In genomic region chr11:47715082-47715669, GRCh38 we compare ENCODE assay signal across 8 cellular contexts. TPM values are rescaled to one million over a fixed set of nuclear protein-coding genes. Genes with fewer than 3 reads are reported as not detected.
DNase-seq lines count a peak whose midpoint lies in the region; ATAC-seq and TF ChIP-seq lines count a peak whose summit lies in the region.

AGBL2 (minus strand) TSS chr11:47715369; CDS start chr11:47714650, 719 bp downstream.

- no peaks in the 10 kb centered on the region for H3K27me3 ChIP-seq in thoracic aorta (replicated peaks; ENCODE audit: insufficient read depth)

- H3K27ac Mint-ChIP-seq in activated naive CD4-positive, alpha-beta T cell treated with anti-CD3 and anti-CD28 coated beads, Interleukin-2, amount 10 ng/mL, durations not matched to agents 7 days and 5 days: peak within 1 kb of the TSS; percentile 94
- peak within 1 kb of the TSS; percentile 78 for H3K27ac Mint-ChIP-seq in glutamatergic neuron (ENCODE audit: unreplicated experiment)
- peak within 1 kb of the TSS; percentile 79 for H3K27ac Mint-ChIP-seq in osteocyte (ENCODE audit: unreplicated experiment)

- no peaks in the 10 kb centered on the region for H3K9me3 Mint-ChIP-seq in activated naive CD4-positive, alpha-beta T cell treated with anti-CD3 and anti-CD28 coated beads, Interleukin-2, amount 10 ng/mL, durations not matched to agents 7 days and 5 days
- H3K9me3 Mint-ChIP-seq in glutamatergic neuron (ENCODE audit: unreplicated experiment) (no peaks in the 10 kb centered on the region), osteocyte (ENCODE audit: unreplicated experiment) (no peaks in the 10 kb centered on the region)

- H3K4me1 ChIP-seq in thoracic aorta (ENCODE audit: control insufficient read depth in 1 of 2, low read depth in 2 of 2): peaks cover 0 to 3% of the 10 kb centered on the region in 2 donors

- H3K4me1 Mint-ChIP-seq in activated naive CD4-positive, alpha-beta T cell treated with anti-CD3 and anti-CD28 coated beads, Interleukin-2, amount 10 ng/mL, durations not matched to agents 7 days and 5 days: peaks cover 28% of the 10 kb centered on the region
- H3K4me1 Mint-ChIP-seq in glutamatergic neuron (ENCODE audit: low read depth, unreplicated experiment) (peaks cover 2% of the 10 kb centered on the region), osteocyte (ENCODE audit: unreplicated experiment) (peaks cover 6% of the 10 kb centered on the region)

- H3K27ac ChIP-seq in KOPT-K1 (ENCODE audit: low read depth, low read length, poor library complexity, severe bottlenecking) (peak within 1 kb of the TSS; percentile 76), thoracic aorta (peak within 1 kb of the TSS; percentile 35 to 36)

- no peaks in the 10 kb centered on the region for H3K27me3 Mint-ChIP-seq in activated naive CD4-positive, alpha-beta T cell treated with anti-CD3 and anti-CD28 coated beads, Interleukin-2, amount 10 ng/mL, durations not matched to agents 7 days and 5 days
- H3K27me3 Mint-ChIP-seq in glutamatergic neuron (ENCODE audit: unreplicated experiment): peaks cover 2% of the 10 kb centered on the region
- no peaks in the 10 kb centered on the region for H3K27me3 Mint-ChIP-seq in osteocyte (ENCODE audit: unreplicated experiment)

- H3K4me3 Mint-ChIP-seq in activated naive CD4-positive, alpha-beta T cell treated with anti-CD3 and anti-CD28 coated beads, Interleukin-2, amount 10 ng/mL, durations not matched to agents 7 days and 5 days: peak within 1 kb of the TSS; percentile 91
- H3K4me3 Mint-ChIP-seq in glutamatergic neuron (ENCODE audit: unreplicated experiment) (peak within 1 kb of the TSS; percentile 94), osteocyte (ENCODE audit: unreplicated experiment) (peak within 1 kb of the TSS; percentile 77)

- CTCF ChIA-PET in activated naive CD4-positive, alpha-beta T cell treated with anti-CD3 and anti-CD28 coated beads, Interleukin-2, amount 10 ng/mL, durations not matched to agents 7 days and 5 days (lab: Charles Lee): interaction anchor here (0.6 to 2.9 kb wide), 7 partner anchors 14 to 163 kb away, joined by 3 to 10 read pairs (median 3); partner anchors contain the start of gene CELF1

- H3K9me3 ChIP-seq in KOPT-K1 (ENCODE audit: insufficient read depth, low read length, poor library complexity, severe bottlenecking) (no peaks in the 10 kb centered on the region), thoracic aorta (no peaks in the 10 kb centered on the region)

- H3K36me3 ChIP-seq in KOPT-K1 (ENCODE audit: insufficient read depth, low read length) (peaks cover 42% of the 10 kb centered on the region), thoracic aorta (peaks cover 27% of the 10 kb centered on the region)

- peak within 1 kb of the TSS; percentile 78 for H3K4me3 ChIP-seq in thoracic aorta

- H3K36me3 Mint-ChIP-seq in activated naive CD4-positive, alpha-beta T cell treated with anti-CD3 and anti-CD28 coated beads, Interleukin-2, amount 10 ng/mL, durations not matched to agents 7 days and 5 days: peaks cover 28% of the 10 kb centered on the region
- no peaks in the 10 kb centered on the region for H3K36me3 Mint-ChIP-seq in glutamatergic neuron (ENCODE audit: unreplicated experiment)
- peaks cover 25% of the 10 kb centered on the region for H3K36me3 Mint-ChIP-seq in osteocyte (ENCODE audit: unreplicated experiment)

- peak; percentile 97 for ATAC-seq in GM21717 (IDR thresholded peaks at IDR 0.05; ENCODE audit: unreplicated experiment)
- ATAC-seq in thoracic aorta (ENCODE audit: insufficient number of reproducible peaks, low FRiP score, low read depth): no peak

- no peak for TF ChIP-seq CTCF in glutamatergic neuron (IDR thresholded peaks at IDR 0.05; ENCODE audit: partially characterized antibody, unreplicated experiment)
- no peak for TF ChIP-seq CTCF in osteocyte (IDR thresholded peaks at IDR 0.05)
- TF ChIP-seq CTCF in thoracic aorta (IDR thresholded peaks at IDR 0.05): no peak

- DNase-seq in DMS79 treated with DMSO at 0.1 percent for 48 hours (lab: John Stamatoyannopoulos, UW): peak; percentile 82
- peak; percentile 73 for DNase-seq in SHP77 treated with DMSO at 0.1 percent for 48 hours (lab: John Stamatoyannopoulos, UW)
- peak; percentile 94 for DNase-seq in activated naive CD4-positive, alpha-beta T cell treated with anti-CD3 and anti-CD28 coated beads, Interleukin-2, amount 10 ng/mL, durations not matched to agents 7 days and 5 days
- DNase-seq in glutamatergic neuron: peak; percentile 81
- DNase-seq in osteocyte (ENCODE audit: extremely low spot score, unreplicated experiment): no peak
- DNase-seq in thoracic aorta (ENCODE audit: low spot score): peak; percentile 26

RNA-seq across cellular contexts. Expression of gene AGBL2, which starts in this region (rescaled TPM):
- total RNA-seq in glutamatergic neuron (ENCODE audit: unreplicated experiment): 1.7 TPM
- 0.34 and 0.75 TPM in 2 replicates for total RNA-seq in osteocyte
- total RNA-seq in thoracic aorta: under 1 TPM in 1 of 2 donors, not detected in 1; 0.95 TPM

Comparison
In these comparisons a context has a peak if more than half of its experiments do, and no peak if none do; other contexts are left out.
1. Peak in DNase-seq, H3K4me3 ChIP-seq and H3K27ac ChIP-seq in thoracic aorta; RNA of the gene not detected or under 1 TPM.